8 cellular contexts compared by ENCODE assay signal in genomic region chr3:49787182-49787464, GRCh38. TPM values are rescaled to one million over a fixed set of nuclear protein-coding genes. Genes with fewer than 3 reads are reported as not detected.
A peak's percentile ranks its signal among the peaks of the same experiment; 100 is the strongest.
DNase-seq lines count a peak whose midpoint lies in the region; ATAC-seq and TF ChIP-seq lines count a peak whose summit lies in the region.

No MANE protein-coding gene starts in this region.

- TF ChIP-seq CTCF in OCI-LY3 (IDR thresholded peaks at IDR 0.05; ENCODE audit: low read depth, low read length) (no peak), ovary (IDR thresholded peaks at IDR 0.05) (no peak)

- H3K36me3 ChIP-seq in CD4-positive, alpha-beta memory T cell (ENCODE audit: insufficient read depth, low read length), result no peaks in the 10 kb centered on the region
- peaks cover 7% of the 10 kb centered on the region for H3K36me3 ChIP-seq in OCI-LY3 (replicated peaks; ENCODE audit: low read depth, low read length)
- H3K36me3 ChIP-seq in ovary, result no peaks in the 10 kb centered on the region

- peaks cover 27% of the 10 kb centered on the region for H3K4me1 ChIP-seq in CD4-positive, alpha-beta memory T cell (ENCODE audit: insufficient read depth, low read length)
- H3K4me1 ChIP-seq in OCI-LY3 (ENCODE audit: low read length), result peaks cover 14% of the 10 kb centered on the region
- peaks cover 12% of the 10 kb centered on the region for H3K4me1 ChIP-seq in ovary (ENCODE audit: insufficient read depth)

- H3K9me3 Mint-ChIP-seq in CD4-positive, alpha-beta memory T cell, result peaks cover 0 to 4% (median 0%) of the 10 kb centered on the region in 8 donors

- no peak for DNase-seq in CD4-positive, alpha-beta memory T cell
- DNase-seq in epithelial cell of prostate (ENCODE audit: low read depth, low spot score), result peak; percentile 29
- no peak for DNase-seq in ovary
- no peak for DNase-seq in NCI-H1417 (lab: John Stamatoyannopoulos, UW)
- no peak for DNase-seq in amygdala (lab: John Stamatoyannopoulos, UW)

- H4K20me1 ChIP-seq in OCI-LY3 (ENCODE audit: insufficient read depth, low read length), result no peaks in the 10 kb centered on the region

- POLR2A ChIA-PET in CD4-positive, alpha-beta memory T cell (lab: Charles Lee; ENCODE audit: partially characterized antibody), result interaction anchor here (0.7 to 3.5 kb wide), 5 partner anchors 17 to 153 kb away, joined by 4 to 46 read pairs (median 4); partner anchors contain the start of genes AMIGO3, INKA1, MON1A and RBM6

- no peak for ATAC-seq in HG03139 (IDR thresholded peaks at IDR 0.05; ENCODE audit: unreplicated experiment)
- no peak for ATAC-seq in HG02759 (IDR thresholded peaks at IDR 0.05; ENCODE audit: unreplicated experiment)

- peak overlapping the region; percentile 98 to 99 (median 99) for H3K27ac Mint-ChIP-seq in CD4-positive, alpha-beta memory T cell

- peak overlapping the region; percentile 89 for H3K4me2 ChIP-seq in OCI-LY3 (ENCODE audit: low read length)

- TF ChIP-seq POLR2A in ovary (IDR thresholded peaks at IDR 0.05), result no peak

- H3K27ac ChIP-seq in CD4-positive, alpha-beta memory T cell (ENCODE audit: low read depth, low read length), result peak overlapping the region; percentile 89
- no peak overlapping the region for H3K27ac ChIP-seq in OCI-LY3 (ENCODE audit: low read length)
- H3K27ac ChIP-seq in epithelial cell of prostate, result peak overlapping the region; percentile 67
- H3K27ac ChIP-seq in ovary, result peak overlapping the region; percentile 87 to 94

- no peak overlapping the region; the same call in 1 of the 2 replicates for H2AFZ ChIP-seq in OCI-LY3 (ENCODE audit: low read depth, low read length)

- peaks cover 0 to 2% of the 10 kb centered on the region in 2 donors for H3K27me3 Mint-ChIP-seq in CD4-positive, alpha-beta memory T cell

- H3K36me3 Mint-ChIP-seq in CD4-positive, alpha-beta memory T cell, result peaks cover 6 to 19% of the 10 kb centered on the region in 2 donors

- peak overlapping the region; percentile 92 to 98 (median 92) for H3K4me3 Mint-ChIP-seq in CD4-positive, alpha-beta memory T cell

- peaks cover 34% of the 10 kb centered on the region for H3K79me2 ChIP-seq in OCI-LY3 (ENCODE audit: low read length)

- no peaks in the 10 kb centered on the region for H3K27me3 ChIP-seq in CD4-positive, alpha-beta memory T cell (ENCODE audit: insufficient read depth, low read length)
- no peaks in the 10 kb centered on the region for H3K27me3 ChIP-seq in OCI-LY3 (ENCODE audit: low read depth, low read length)
- H3K27me3 ChIP-seq in ovary, result no peaks in the 10 kb centered on the region

- H3K9ac ChIP-seq in OCI-LY3 (ENCODE audit: low read length), result peak overlapping the region; percentile 84

- 69 to 83% (median 77%) methylated on average over 3 of the region's 3 CpGs for WGBS in ovary, 3 donors

- peak overlapping the region; percentile 48 to 89 for H3K4me3 ChIP-seq in CD4-positive, alpha-beta memory T cell (ENCODE audit: low read length in 2 of 2)
- H3K4me3 ChIP-seq in OCI-LY3 (ENCODE audit: low read length) (peak overlapping the region; percentile 83), ovary (peak overlapping the region; percentile 37)

- CTCF ChIA-PET in CD4-positive, alpha-beta memory T cell (lab: Charles Lee; ENCODE audit: partially characterized antibody), result interaction anchor here (3.0 to 3.7 kb wide), 2 partner anchors 15 to 52 kb away, joined by 12 to 20 read pairs; partner anchors contain the start of gene INKA1

- no peak for TF ChIP-seq EP300 in ovary (IDR thresholded peaks at IDR 0.05)

- H3K4me1 Mint-ChIP-seq in CD4-positive, alpha-beta memory T cell, result peaks cover 17 to 45% (median 28%) of the 10 kb centered on the region in 4 donors

- intact Hi-C loops in CD4-positive, alpha-beta memory T cell (cut with micrococcal nuclease), result loop anchor here (5.0 kb wide), 1 partner anchor 70 kb away; the partner anchor contains the start of gene TRAIP
- intact Hi-C loops in ovary (cut with DNase I), result loop anchor here in 2 of 4 donors (2.0 to 5.0 kb wide), 2 partner anchors 64 to 65 kb away; partner anchors contain the start of gene GMPPB (in 2 of the 2)

- no peaks in the 10 kb centered on the region for H3K9me3 ChIP-seq in CD4-positive, alpha-beta memory T cell (ENCODE audit: control insufficient read depth in 1 of 2, low read length in 2 of 2)
- H3K9me3 ChIP-seq in OCI-LY3 (ENCODE audit: insufficient read depth, low read length) (no peaks in the 10 kb centered on the region), ovary (no peaks in the 10 kb centered on the region)

RNA-seq across cellular contexts. Expression of gene IP6K1, which starts 0.8 kb away (rescaled TPM):
- 10 to 100 TPM; 50.1 to 60.0 TPM for total RNA-seq in CD4-positive, alpha-beta memory T cell
- 10 to 100 TPM; 19.4 to 38.8 TPM for polyA plus RNA-seq in CD4-positive, alpha-beta memory T cell
- total RNA-seq in ovary, result 10 to 100 TPM; 27.9 to 52.4 (median 47.0) TPM
- 10 to 100 TPM; 31.3 to 48.5 TPM for polyA plus RNA-seq in ovary

RNA-seq across cellular contexts. Expression of gene CDHR4, which starts 12.6 kb away (rescaled TPM):
- total RNA-seq in CD4-positive, alpha-beta memory T cell, result under 1 TPM in 1 of 2 experiments, not detected in 1; 0.17 TPM
- polyA plus RNA-seq in CD4-positive, alpha-beta memory T cell, result not detected
- 10 to 100 TPM in 1 of 7 donors, 1 to 10 TPM in 4, not detected in 2; 1.3 to 37.7 (median 3.1) TPM for total RNA-seq in ovary
- polyA plus RNA-seq in ovary, result under 1 TPM in 1 of 2 donors, not detected in 1; 0.16 TPM

RNA-seq across cellular contexts. Expression of gene INKA1, which starts 15.9 kb away (rescaled TPM):
- 1 to 10 TPM in 1 of 2 experiments, under 1 TPM in 1; 0.55 to 1.2 TPM for total RNA-seq in CD4-positive, alpha-beta memory T cell
- 1 to 10 TPM in 1 of 2 donors, under 1 TPM in 1; 0.45 to 1.5 TPM for polyA plus RNA-seq in CD4-positive, alpha-beta memory T cell
- total RNA-seq in ovary, result 1 to 10 TPM; 1.8 to 5.0 (median 3.4) TPM
- polyA plus RNA-seq in ovary, result 1 to 10 TPM in 1 of 2 donors, under 1 TPM in 1; 0.25 to 5.5 TPM

RNA-seq across cellular contexts. Expression of gene UBA7, which starts 26.6 kb away (rescaled TPM):
- 100 to 1,000 TPM; 269 to 299 TPM for total RNA-seq in CD4-positive, alpha-beta memory T cell
- polyA plus RNA-seq in CD4-positive, alpha-beta memory T cell, result 10 to 100 TPM; 39.8 to 45.7 TPM
- total RNA-seq in ovary, result 10 to 100 TPM; 41.6 to 84.9 (median 76.3) TPM
- polyA plus RNA-seq in ovary, result 10 to 100 TPM; 29.3 to 58.0 TPM
